ENCODE assay signal across 12 cellular contexts in the genomic region with DNA sequence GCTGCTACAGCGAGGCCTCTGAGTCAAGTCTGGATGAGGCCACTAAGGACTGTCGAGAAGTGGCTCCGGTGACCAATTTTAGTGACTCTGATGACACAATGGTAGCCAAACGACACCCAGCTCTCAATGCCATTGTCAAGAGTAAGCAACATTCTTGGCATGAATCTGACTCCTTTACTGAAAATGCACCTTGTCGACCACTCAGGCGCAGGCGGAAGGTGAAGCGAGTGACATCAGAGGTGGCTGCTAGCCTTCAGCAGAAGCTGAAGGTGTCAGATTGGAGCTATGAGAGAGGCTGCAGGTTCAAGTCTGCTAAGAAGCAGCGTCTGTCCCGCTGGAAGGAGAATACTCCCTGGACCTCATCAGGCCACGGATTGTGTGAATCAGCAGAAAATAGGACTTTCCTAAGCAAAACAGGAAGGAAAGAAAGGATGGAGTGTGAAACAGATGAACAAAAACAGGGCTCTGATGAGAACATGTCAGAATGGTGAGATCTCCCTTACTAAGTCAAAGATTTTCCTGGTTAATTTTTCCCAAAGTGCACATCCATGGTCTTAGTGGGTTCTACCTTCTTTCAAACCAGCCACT. TPM values are rescaled to one million over a fixed set of nuclear protein-coding genes. Genes with fewer than 3 reads are reported as not detected.
A peak's percentile ranks its signal among the peaks of the same experiment; 100 is the strongest.
DNase-seq lines count a peak whose midpoint lies in the region; ATAC-seq and TF ChIP-seq lines count a peak whose summit lies in the region.
"Had no signal": no experiment of that assay in that cellular context is flagged by ENCODE, and none has a peak within 500 bp of the region (broad histone marks: within the 10 kb centered on the region; RNA-seq: fewer than 3 reads in every experiment).

No MANE protein-coding gene starts in this region.

- H3K9me2 ChIP-seq in OCI-LY1 (ENCODE audit: low read depth, low read length), result no peaks in the 10 kb centered on the region

- no peak overlapping the region for H3K27ac Mint-ChIP-seq in T-helper 2 cell treated with Interferon-gamma antibody and Interleukin-4, amounts not matched to agents 5 μg/mL and 100 μg/mL, for 36 hours
- H3K27ac Mint-ChIP-seq in dendritic cell treated with granulocyte-macrophage colony-stimulating factor and Interleukin-4, amounts not matched to agents 40 ng/mL and 50 ng/mL, for 4 days, result peak overlapping the region; percentile 4

- peaks cover 6% of the 10 kb centered on the region for H3K9me3 Mint-ChIP-seq in T-helper 2 cell treated with Interferon-gamma antibody and Interleukin-4, amounts not matched to agents 5 μg/mL and 100 μg/mL, for 36 hours
- H3K9me3 Mint-ChIP-seq in dendritic cell treated with granulocyte-macrophage colony-stimulating factor and Interleukin-4, amounts not matched to agents 40 ng/mL and 50 ng/mL, for 4 days, result no peaks in the 10 kb centered on the region

- H3K9ac ChIP-seq in OCI-LY1 (ENCODE audit: low read length), result no peak overlapping the region

- ATAC-seq in psoas muscle (no peak), GM18873 (IDR thresholded peaks at IDR 0.05; ENCODE audit: low FRiP score, unreplicated experiment) (no peak), aorta (ENCODE audit: low FRiP score) (no peak)

- no peak overlapping the region for H3K27ac ChIP-seq in OCI-LY1 (ENCODE audit: low read depth, low read length, poor library complexity, severe bottlenecking)
- H3K27ac ChIP-seq in psoas muscle, result peak overlapping the region; percentile 26
- no peak overlapping the region for H3K27ac ChIP-seq in aorta (ENCODE audit: low read depth in 1 of 2, low read length in 2 of 2)
- H3K27ac ChIP-seq: ovary had no signal

- WGBS in psoas muscle, 3 donors, result 86 to 87% (median 86%) methylated on average over 11 of the region's 11 CpGs
- 89 to 91% methylated on average over 11 of the region's 11 CpGs for WGBS in aorta, 2 donors

- H3K27me3 ChIP-seq in OCI-LY1 (ENCODE audit: insufficient read depth, low read length) (no peaks in the 10 kb centered on the region), psoas muscle (ENCODE audit: insufficient read depth in 3 of 3, low read length in 2 of 3) (no peaks in the 10 kb centered on the region), aorta (ENCODE audit: control insufficient read depth in 1 of 2, insufficient read depth in 2 of 2, low read length in 1 of 2) (no peaks in the 10 kb centered on the region)
- H3K27me3 ChIP-seq: ovary had no signal

- H4K20me1 ChIP-seq in OCI-LY1 (ENCODE audit: insufficient read depth, low read length), result no peaks in the 10 kb centered on the region

- H3K79me2 ChIP-seq in OCI-LY1 (ENCODE audit: insufficient read depth, low read length), result peaks cover 42% of the 10 kb centered on the region

- no peak overlapping the region for H2AFZ ChIP-seq in OCI-LY1 (ENCODE audit: low read length)

- peaks cover 48% of the 10 kb centered on the region for H3K36me3 ChIP-seq in OCI-LY1 (ENCODE audit: insufficient read depth, low read length)
- peaks cover 0 to 40% of the 10 kb centered on the region in 2 donors for H3K36me3 ChIP-seq in psoas muscle (ENCODE audit: insufficient read depth in 1 of 2, low read depth in 1 of 2)
- H3K36me3 ChIP-seq in aorta (ENCODE audit: control insufficient read depth in 1 of 2, insufficient read depth in 2 of 2, low read length in 1 of 2), result peaks cover 0 to 1% of the 10 kb centered on the region in 2 donors
- H3K36me3 ChIP-seq: ovary had no signal

- intact Hi-C loops in dendritic cell treated with granulocyte-macrophage colony-stimulating factor and Interleukin-4, amounts not matched to agents 40 ng/mL and 50 ng/mL, for 4 days (cut with micrococcal nuclease), result loop anchor here (5.0 to 10.0 kb wide), 2 partner anchors 38 to 170 kb away; a partner anchor contains a TSS
- intact Hi-C loops in psoas muscle (cut with DNase I) (loop anchor here in 1 of 2 donors (5.0 kb wide), 1 partner anchor 198 kb away; no protein-coding TSS in a partner anchor), posterior vena cava (cut with DNase I) (no loop called here), aorta (cut with DNase I) (no loop called here)

- no peak for DNase-seq in T-helper 2 cell treated with Interferon-gamma antibody and Interleukin-4, amounts not matched to agents 5 μg/mL and 100 μg/mL, for 36 hours (ENCODE audit: low spot score)
- no peak for DNase-seq in T-helper 2 cell
- DNase-seq in psoas muscle, result no peak
- DNase-seq in posterior vena cava (ENCODE audit: low spot score), result no peak
- DNase-seq in aorta, result no peak
- DNase-seq: NCI-H2081; ovary; stimulated activated CD4-positive, alpha-beta T cell treated with anti-CD3 and anti-CD28 coated beads, Interleukin-1b, Interleukin-23, amount 100 ng/mL, for 48 hours; stimulated activated naive CD4-positive, alpha-beta T cell treated with Interleukin-2 at 50 U/mL for 16 hours had no signal

- H3K4me1 ChIP-seq in OCI-LY1 (ENCODE audit: insufficient read depth, low read length, severe bottlenecking) (peaks cover 42% of the 10 kb centered on the region), psoas muscle (peaks cover 60% of the 10 kb centered on the region), aorta (ENCODE audit: control insufficient read depth in 1 of 2, insufficient read depth in 2 of 2, low read length in 2 of 2) (peaks cover 1 to 4% of the 10 kb centered on the region in 2 donors)

- H3K27me3 Mint-ChIP-seq in T-helper 2 cell treated with Interferon-gamma antibody and Interleukin-4, amounts not matched to agents 5 μg/mL and 100 μg/mL, for 36 hours (ENCODE audit: low read depth), result peaks cover 2% of the 10 kb centered on the region
- H3K27me3 Mint-ChIP-seq in dendritic cell treated with granulocyte-macrophage colony-stimulating factor and Interleukin-4, amounts not matched to agents 40 ng/mL and 50 ng/mL, for 4 days, result peaks cover 7% of the 10 kb centered on the region

- TF ChIP-seq CTCF in OCI-LY1 (IDR thresholded peaks at IDR 0.05; ENCODE audit: low read length) (no peak), psoas muscle (IDR thresholded peaks at IDR 0.05) (no peak)

- no peaks in the 10 kb centered on the region for H3K9me3 ChIP-seq in OCI-LY1 (ENCODE audit: low read length)
- no peaks in the 10 kb centered on the region for H3K9me3 ChIP-seq in psoas muscle
- no peaks in the 10 kb centered on the region for H3K9me3 ChIP-seq in aorta (ENCODE audit: control insufficient read depth, low read length)
- H3K9me3 ChIP-seq: ovary had no signal

- peak overlapping the region; percentile 45; the same call in 1 of the 2 replicates for H3K4me2 ChIP-seq in OCI-LY1 (ENCODE audit: low read length)

- no peak overlapping the region for H3K4me3 ChIP-seq in OCI-LY1 (ENCODE audit: low read depth, low read length, poor library complexity, severe bottlenecking)
- H3K4me3 ChIP-seq in psoas muscle, result peak overlapping the region; percentile 96
- no peak overlapping the region for H3K4me3 ChIP-seq in aorta (ENCODE audit: low read length in 2 of 2)
- H3K4me3 ChIP-seq: ovary had no signal

- H3K4me1 Mint-ChIP-seq in T-helper 2 cell treated with Interferon-gamma antibody and Interleukin-4, amounts not matched to agents 5 μg/mL and 100 μg/mL, for 36 hours (ENCODE audit: low read depth), result peaks cover 63% of the 10 kb centered on the region
- H3K4me1 Mint-ChIP-seq in dendritic cell treated with granulocyte-macrophage colony-stimulating factor and Interleukin-4, amounts not matched to agents 40 ng/mL and 50 ng/mL, for 4 days (ENCODE audit: low read depth), result peaks cover 67% of the 10 kb centered on the region

- H3K36me3 Mint-ChIP-seq in T-helper 2 cell treated with Interferon-gamma antibody and Interleukin-4, amounts not matched to agents 5 μg/mL and 100 μg/mL, for 36 hours (ENCODE audit: low read depth), result peaks cover 44% of the 10 kb centered on the region
- H3K36me3 Mint-ChIP-seq in dendritic cell treated with granulocyte-macrophage colony-stimulating factor and Interleukin-4, amounts not matched to agents 40 ng/mL and 50 ng/mL, for 4 days (ENCODE audit: low read depth), result peaks cover 52% of the 10 kb centered on the region

- peak overlapping the region; percentile 69 for H3K4me3 Mint-ChIP-seq in T-helper 2 cell treated with Interferon-gamma antibody and Interleukin-4, amounts not matched to agents 5 μg/mL and 100 μg/mL, for 36 hours
- peak overlapping the region; percentile 35 for H3K4me3 Mint-ChIP-seq in dendritic cell treated with granulocyte-macrophage colony-stimulating factor and Interleukin-4, amounts not matched to agents 40 ng/mL and 50 ng/mL, for 4 days

- no peaks in the 10 kb centered on the region for H3F3A ChIP-seq in OCI-LY1 (ENCODE audit: insufficient read depth, low read length)

RNA-seq across cellular contexts. Expression of a gene that starts 2.9 kb away (rescaled TPM):
- total RNA-seq in psoas muscle (10 to 100 TPM; 29.9 to 42.6 (median 34.6) TPM), posterior vena cava (10 to 100 TPM; 53.0 to 58.5 TPM), aorta (10 to 100 TPM; 61.7 to 61.8 TPM)
- polyA plus RNA-seq in psoas muscle (10 to 100 TPM in 1 of 3 donors, 1 to 10 TPM in 2; 6.2 to 17.6 (median 7.5) TPM), aorta (10 to 100 TPM in 1 of 2 donors, 1 to 10 TPM in 1; 9.5 to 11.2 TPM)
